ENCODE assay signal across 17 cellular contexts in genomic region chr20:37239026-37239451, GRCh38. TPM values are rescaled to one million over a fixed set of nuclear protein-coding genes. Genes with fewer than 3 reads are reported as not detected.
DNase-seq lines count a peak whose midpoint lies in the region; ATAC-seq and TF ChIP-seq lines count a peak whose summit lies in the region.
"Had no signal": no experiment of that assay in that cellular context is flagged by ENCODE, and none has a peak within 500 bp of the region (broad histone marks: within the 10 kb centered on the region; RNA-seq: fewer than 3 reads in every experiment).

No MANE protein-coding gene starts in this region.

- H3K27ac Mint-ChIP-seq in Calu3 (ENCODE audit: unreplicated experiment), result no peak overlapping the region
- H3K27ac Mint-ChIP-seq: activated naive CD8-positive, alpha-beta T cell treated with anti-CD3 and anti-CD28 coated beads, Interleukin-2, amount 10 ng/mL, durations not matched to agents 7 days and 5 days had no signal

- TF ChIP-seq CTCF in AG10803 (conservative IDR thresholded peaks at IDR 0.05; ENCODE audit: low read length) (no peak), body of pancreas (IDR thresholded peaks at IDR 0.05) (no peak), Calu3 (IDR thresholded peaks at IDR 0.05; ENCODE audit: unreplicated experiment) (no peak)

- ATAC-seq in body of pancreas (peak; percentile 42), left ventricle myocardium superior (no peak)
- ATAC-seq: esophagus mucosa had no signal

- TF ChIP-seq POLR2A in body of pancreas (IDR thresholded peaks at IDR 0.05), result no peak

- peaks cover 86% of the 10 kb centered on the region for H3K36me3 Mint-ChIP-seq in Calu3 (ENCODE audit: insufficient read depth, unreplicated experiment)

- no peaks in the 10 kb centered on the region for H3K4me1 Mint-ChIP-seq in Calu3 (ENCODE audit: low read depth, unreplicated experiment)
- H3K4me1 Mint-ChIP-seq: activated naive CD8-positive, alpha-beta T cell treated with anti-CD3 and anti-CD28 coated beads, Interleukin-2, amount 10 ng/mL, durations not matched to agents 7 days and 5 days had no signal

- no peaks in the 10 kb centered on the region for H3K9me3 Mint-ChIP-seq in Calu3 (ENCODE audit: low read depth, unreplicated experiment)
- H3K9me3 Mint-ChIP-seq: activated naive CD8-positive, alpha-beta T cell treated with anti-CD3 and anti-CD28 coated beads, Interleukin-2, amount 10 ng/mL, durations not matched to agents 7 days and 5 days had no signal

- H3K9me3 ChIP-seq in body of pancreas, result no peaks in the 10 kb centered on the region
- H3K9me3 ChIP-seq: Peyer's patch, spleen had no signal

- H3K4me3 ChIP-seq in AG10803 (ENCODE audit: low read length) (no peak overlapping the region), body of pancreas (no peak overlapping the region)
- H3K4me3 ChIP-seq: coronary artery, Peyer's patch, spleen had no signal

- no peaks in the 10 kb centered on the region for H3K27me3 ChIP-seq in body of pancreas
- H3K27me3 ChIP-seq: Peyer's patch, spleen had no signal

- DNase-seq in AG10803 (ENCODE audit: low read depth), result peak; percentile 28
- peak; percentile 43 for DNase-seq in NCI-H1694 treated with DMSO at 0.1 percent for 48 hours (lab: John Stamatoyannopoulos, UW)
- DNase-seq in body of pancreas, result peak in 3 of 4 donors; percentile 12 to 23 (median 13)
- DNase-seq in islet precursor cell, result peak; percentile 11
- DNase-seq in NCI-H226, result no peak
- DNase-seq in Calu3, result no peak
- DNase-seq in inferior parietal cortex (ENCODE audit: extremely low spot score), result no peak
- DNase-seq in left ventricle myocardium superior, result no peak
- DNase-seq: activated CD4-positive, alpha-beta T cell treated with anti-CD3 and anti-CD28 coated beads for 1 hour; activated naive CD8-positive, alpha-beta T cell treated with anti-CD3 and anti-CD28 coated beads, Interleukin-2, amount 10 ng/mL, durations not matched to agents 7 days and 5 days; spleen had no signal

- H3K27ac ChIP-seq in body of pancreas, result no peak overlapping the region
- H3K27ac ChIP-seq: coronary artery, spleen had no signal

- no peak overlapping the region for H3K4me3 Mint-ChIP-seq in Calu3 (ENCODE audit: low read depth, unreplicated experiment)
- H3K4me3 Mint-ChIP-seq: activated naive CD8-positive, alpha-beta T cell treated with anti-CD3 and anti-CD28 coated beads, Interleukin-2, amount 10 ng/mL, durations not matched to agents 7 days and 5 days had no signal

- H3K4me1 ChIP-seq in body of pancreas, result peaks cover 5% of the 10 kb centered on the region
- H3K4me1 ChIP-seq: Peyer's patch, spleen had no signal

- WGBS in body of pancreas, 2 donors, result 58 to 65% methylated on average over 1 of the region's 1 CpG

- H3K36me3 ChIP-seq in body of pancreas (replicated peaks in 1 of 2; ENCODE audit: insufficient read depth in 1 of 2, low read depth in 2 of 2), result peaks cover 8 to 56% of the 10 kb centered on the region in 2 donors

- CTCF ChIA-PET in Calu3 (lab: Charles Lee), result no interaction called here

- intact Hi-C loops in body of pancreas (cut with DNase I) (no loop called here), Calu3 (cut with micrococcal nuclease; ENCODE audit: unreplicated experiment) (no loop called here), left ventricle myocardium superior (cut with micrococcal nuclease) (no loop called here)

- H3K27me3 Mint-ChIP-seq in Calu3 (ENCODE audit: unreplicated experiment), result no peaks in the 10 kb centered on the region
- H3K27me3 Mint-ChIP-seq: activated naive CD8-positive, alpha-beta T cell treated with anti-CD3 and anti-CD28 coated beads, Interleukin-2, amount 10 ng/mL, durations not matched to agents 7 days and 5 days had no signal

- BruUV-seq in Calu3 (replicated peaks; lab: Mats Ljungman, UMichigan), result no TSS peak

RNA-seq across cellular contexts. Expression of gene GHRH, which starts 22.6 kb away (rescaled TPM):
- total RNA-seq in body of pancreas (not detected), Calu3 (2022) (not detected in 2 replicates), left ventricle myocardium superior (not detected)
- total RNA-seq: activated naive CD8-positive, alpha-beta T cell treated with anti-CD3 and anti-CD28 coated beads, Interleukin-2, amount 10 ng/mL, durations not matched to agents 7 days and 5 days; esophagus mucosa; HT1080; lung microvascular endothelial cell; Peyer's patch; spleen; T-helper 1 cell treated with Interleukin-12 subunit alpha and Interleukin-12 subunit beta and Interleukin-4 antibody, amounts not matched to agents 30 ng/mL and 1 ng/mL, for 36 hours had no signal

RNA-seq across cellular contexts. Expression of gene MANBAL, which starts 50.4 kb away (rescaled TPM):
- 10 to 100 TPM in 1 of 2 donors, 1 to 10 TPM in 1; 8.6 to 11.9 TPM for total RNA-seq in body of pancreas
- total RNA-seq in Calu3 (2022), result 77.0 and 77.2 TPM in 2 replicates
- 16.6 TPM for total RNA-seq in left ventricle myocardium superior

RNA-seq across cellular contexts. Expression of gene MROH8, which starts 59.7 kb away (rescaled TPM):
- total RNA-seq in body of pancreas (10 to 100 TPM in 1 of 2 donors, under 1 TPM in 1; 0.78 to 13.5 TPM), Calu3 (2022) (1.4 and 2.7 TPM in 2 replicates), left ventricle myocardium superior (4.4 TPM)

RNA-seq across cellular contexts. Expression of gene RPN2, which starts 59.9 kb away (rescaled TPM):
- 100 to 1,000 TPM in 1 of 2 donors, 10 to 100 TPM in 1; 70.0 to 111 TPM for total RNA-seq in body of pancreas
- total RNA-seq in Calu3 (2022), result 508 and 522 TPM in 2 replicates
- total RNA-seq in left ventricle myocardium superior, result 84.7 TPM

Comparison
In these comparisons a context has a peak if more than half of its experiments do, and no peak if none do; other contexts are left out.
1. DNase-seq: peak in AG10803 (single experiment), NCI-H1694 treated with DMSO at 0.1 percent for 48 hours (single experiment), body of pancreas (3 of 4) and islet precursor cell (single experiment); none in NCI-H226 (single experiment), Calu3 (single experiment), inferior parietal cortex (single experiment) and left ventricle myocardium superior (single experiment).